ENCODE assay signal across 1 cellular context in the genomic region with DNA sequence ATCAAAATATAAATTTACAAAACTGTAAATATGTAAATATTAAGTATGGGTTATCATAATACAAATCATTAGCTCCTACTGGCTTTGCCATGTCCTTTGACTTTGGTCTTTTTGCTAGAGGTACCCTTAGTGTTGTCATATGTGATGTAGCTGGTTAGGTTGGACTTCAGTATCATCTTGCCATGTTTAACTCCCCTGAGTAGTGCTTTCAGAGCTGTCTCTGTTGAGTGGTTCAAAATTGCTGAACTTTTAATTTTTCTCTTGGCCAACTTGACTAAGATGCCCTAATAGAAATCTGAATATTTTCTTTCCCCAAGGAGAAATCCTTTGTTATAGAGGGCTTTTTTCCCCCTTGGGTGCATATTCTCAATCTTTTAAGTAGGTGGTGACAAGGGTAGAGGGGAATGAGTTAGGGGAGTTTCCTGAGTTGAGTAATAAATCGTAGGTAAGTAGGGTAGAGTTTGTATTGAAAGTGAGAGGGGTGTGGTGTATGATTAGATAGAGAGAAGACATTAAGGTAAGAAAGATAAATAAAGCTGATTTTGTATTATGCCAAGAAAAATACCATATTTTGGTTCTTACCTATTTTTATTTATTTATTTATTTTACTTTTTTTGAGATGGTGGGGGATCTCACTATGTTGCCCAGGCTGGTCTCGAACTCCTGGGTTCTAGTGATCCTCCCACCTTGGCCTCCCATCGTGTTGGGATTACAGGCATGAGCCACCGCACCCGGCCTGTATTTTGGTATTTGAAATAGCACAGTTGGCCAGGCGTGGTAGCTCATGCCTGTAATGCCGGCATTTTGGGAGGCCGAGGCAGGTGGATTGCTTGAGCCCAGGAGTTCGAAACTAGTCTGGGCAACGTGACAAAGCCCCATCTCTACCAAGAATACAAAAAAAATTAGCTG.
TF ChIP-seq lines count a peak whose summit lies in the region.

No MANE protein-coding gene starts in this region.

TF ChIP-seq in HepG2, 621 proteins besides CTCF, POLR2A, EP300 and RAD21:
- TF ChIP-seq MAFF (IDR thresholded peaks at IDR 0.05; ENCODE audit: low read depth, low read length) (peak; percentile 36; the same call in 1 of the 2 replicates), ZSCAN9 (CRISPR knock-in tag; IDR thresholded peaks at IDR 0.05; ENCODE audit: borderline replicate concordance) (no peak), ZNF121 (CRISPR knock-in tag; IDR thresholded peaks at IDR 0.05) (peak; percentile 70), MAFK (conservative IDR thresholded peaks at IDR 0.05 in 1 of 2, IDR thresholded peaks at IDR 0.05 in 1 of 2; ENCODE audit: low read length in 2 of 2) (peak; percentile 56 to 57; a peak in 3 of 4 replicates)
- TF ChIP-seq, protein P1, sequence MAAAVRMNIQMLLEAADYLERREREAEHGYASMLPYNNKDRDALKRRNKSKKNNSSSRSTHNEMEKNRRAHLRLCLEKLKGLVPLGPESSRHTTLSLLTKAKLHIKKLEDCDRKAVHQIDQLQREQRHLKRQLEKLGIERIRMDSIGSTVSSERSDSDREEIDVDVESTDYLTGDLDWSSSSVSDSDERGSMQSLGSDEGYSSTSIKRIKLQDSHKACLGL (CRISPR knock-in tag; IDR thresholded peaks at IDR 0.05) = no peak
TF ChIP-seq in HepG2: peak in this region for 3.
